Comparison of ENCODE assay signal across 15 cellular contexts in the genomic region with DNA sequence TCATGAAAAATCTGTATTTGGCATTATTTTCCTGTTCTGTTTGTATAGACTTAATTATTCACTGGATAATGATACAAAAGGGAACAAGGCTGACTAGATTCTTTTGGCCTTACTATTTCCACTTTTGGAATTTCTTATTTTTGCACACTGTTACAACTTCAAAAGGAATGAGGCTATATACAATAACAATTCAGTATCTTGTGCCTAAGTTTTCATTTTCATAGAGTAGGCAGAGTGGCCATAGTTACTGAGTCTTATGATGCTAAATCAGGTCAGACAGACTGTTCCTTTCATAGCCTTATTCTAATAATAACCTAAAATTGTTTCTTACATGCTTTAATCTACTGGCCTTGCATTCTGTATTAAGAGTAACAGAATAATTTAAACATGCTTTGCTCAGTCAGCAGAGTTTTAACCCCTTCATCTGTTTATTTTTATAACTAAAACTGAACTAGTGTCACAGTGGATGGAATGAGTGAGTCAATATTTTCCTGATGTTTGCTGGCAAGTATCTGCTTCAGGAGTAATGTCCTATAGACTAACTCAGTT. TPM values are rescaled to one million over a fixed set of nuclear protein-coding genes. Genes with fewer than 3 reads are reported as not detected.
DNase-seq lines count a peak whose midpoint lies in the region; ATAC-seq, FAIRE-seq and TF ChIP-seq lines count a peak whose summit lies in the region.
"Had no signal": no experiment of that assay in that cellular context is flagged by ENCODE, and none has a peak within 500 bp of the region (broad histone marks: within the 10 kb centered on the region; RNA-seq: fewer than 3 reads in every experiment).

No MANE protein-coding gene starts in this region.

- peaks cover 16% of the 10 kb centered on the region for H3K9me3 Mint-ChIP-seq in nephron progenitor cell
- H3K9me3 Mint-ChIP-seq: activated naive CD8-positive, alpha-beta T cell treated with anti-CD3 and anti-CD28 coated beads, Interleukin-2, amount 50 U/mL, for 24 hours had no signal

- H3K27me3 ChIP-seq in pancreas, result no peaks in the 10 kb centered on the region
- H3K27me3 ChIP-seq: gastrocnemius medialis had no signal

- H3K36me3 ChIP-seq in pancreas, result no peaks in the 10 kb centered on the region
- H3K36me3 ChIP-seq: gastrocnemius medialis had no signal

- H3K27me3 Mint-ChIP-seq in nephron progenitor cell (ENCODE audit: low read depth, poor library complexity), result peaks cover 2% of the 10 kb centered on the region
- H3K27me3 Mint-ChIP-seq: progenitor cell of endocrine pancreas had no signal

- H3K4me1 ChIP-seq in pancreas, result peaks cover 5 to 18% (median 6%) of the 10 kb centered on the region in 3 donors

- no peak overlapping the region for H3K4me3 ChIP-seq in pancreas
- H3K4me3 ChIP-seq: gastrocnemius medialis, lung had no signal

- peak; percentile 78 for ATAC-seq in SK-N-SH treated with all-trans-retinoic acid at 6 μM for 48 hours
- ATAC-seq in pancreas, result peak in 3 of 4 donors; percentile 28 to 58 (median 39)
- ATAC-seq: activated naive CD8-positive, alpha-beta T cell treated with anti-CD3 and anti-CD28 coated beads, Interleukin-2, amount 50 U/mL, for 24 hours; gastrocnemius medialis; T-helper 17 cell had no signal

- intact Hi-C loops in pancreas (cut with DNase I), result no loop called here

- H3K4me1 Mint-ChIP-seq in nephron progenitor cell, result peaks cover 15% of the 10 kb centered on the region

- H3K27ac ChIP-seq in pancreas, result no peak overlapping the region
- H3K27ac ChIP-seq: gastrocnemius medialis had no signal

- peaks cover 39% of the 10 kb centered on the region for H3K36me3 Mint-ChIP-seq in nephron progenitor cell (ENCODE audit: low read depth)

- peak; percentile 13 for FAIRE-seq in pancreas (lab: Jason Lieb, UNC)

- in situ Hi-C loops in ACHN (cut with HindIII; ENCODE audit: low pct_ligation_motif_present, low pct_unique_long_range_greater_than_20kb, low sequenced_read_pairs), result no loop called here

- TF ChIP-seq CTCF in pancreas (IDR thresholded peaks at IDR 0.05), result no peak
- TF ChIP-seq CTCF in nephron progenitor cell (IDR thresholded peaks at IDR 0.05), result no peak

- no peaks in the 10 kb centered on the region for H3K9me3 ChIP-seq in pancreas
- H3K9me3 ChIP-seq: gastrocnemius medialis had no signal

- no peak overlapping the region for H3K4me3 Mint-ChIP-seq in nephron progenitor cell
- H3K4me3 Mint-ChIP-seq: activated naive CD8-positive, alpha-beta T cell treated with anti-CD3 and anti-CD28 coated beads, Interleukin-2, amount 50 U/mL, for 24 hours; T-helper 17 cell had no signal

- peak; percentile 69 for DNase-seq in ELR (ENCODE audit: low read depth)
- DNase-seq in fibroblast of gingiva (ENCODE audit: low read depth), result peak; percentile 73
- no peak for DNase-seq in pancreas
- no peak for DNase-seq in NCI-H345 (lab: John Stamatoyannopoulos, UW)
- DNase-seq in activated naive CD4-positive, alpha-beta T cell treated with Interleukin-2 at 50 U/mL for 16 hours, result no peak
- no peak for DNase-seq in ACHN
- DNase-seq in nephron progenitor cell, result no peak
- DNase-seq: activated CD8-positive, alpha-beta memory T cell treated with anti-CD3 and anti-CD28 coated beads for 24 hours; activated naive CD8-positive, alpha-beta T cell treated with anti-CD3 and anti-CD28 coated beads, Interleukin-2, amount 50 U/mL, for 24 hours; gastrocnemius medialis; NCI-H1694 treated with DMSO at 0.1 percent for 48 hours; T-helper 17 cell had no signal

- no peak overlapping the region for H3K27ac Mint-ChIP-seq in nephron progenitor cell
- H3K27ac Mint-ChIP-seq: activated naive CD8-positive, alpha-beta T cell treated with anti-CD3 and anti-CD28 coated beads, Interleukin-2, amount 50 U/mL, for 24 hours; progenitor cell of endocrine pancreas; T-helper 17 cell had no signal

TF ChIP-seq in SK-N-SH treated with all-trans-retinoic acid at 6 μM for 48 hours, 23 proteins besides CTCF, POLR2A, EP300 and RAD21:
- no peak for TF ChIP-seq CSDC2 (CRISPR knock-in tag; IDR thresholded peaks at IDR 0.05)
- no peak for TF ChIP-seq ESRRG (CRISPR knock-in tag; IDR thresholded peaks at IDR 0.05)
- no peak for TF ChIP-seq ZNF70 (CRISPR knock-in tag; IDR thresholded peaks at IDR 0.05)
- TF ChIP-seq, protein P1, sequence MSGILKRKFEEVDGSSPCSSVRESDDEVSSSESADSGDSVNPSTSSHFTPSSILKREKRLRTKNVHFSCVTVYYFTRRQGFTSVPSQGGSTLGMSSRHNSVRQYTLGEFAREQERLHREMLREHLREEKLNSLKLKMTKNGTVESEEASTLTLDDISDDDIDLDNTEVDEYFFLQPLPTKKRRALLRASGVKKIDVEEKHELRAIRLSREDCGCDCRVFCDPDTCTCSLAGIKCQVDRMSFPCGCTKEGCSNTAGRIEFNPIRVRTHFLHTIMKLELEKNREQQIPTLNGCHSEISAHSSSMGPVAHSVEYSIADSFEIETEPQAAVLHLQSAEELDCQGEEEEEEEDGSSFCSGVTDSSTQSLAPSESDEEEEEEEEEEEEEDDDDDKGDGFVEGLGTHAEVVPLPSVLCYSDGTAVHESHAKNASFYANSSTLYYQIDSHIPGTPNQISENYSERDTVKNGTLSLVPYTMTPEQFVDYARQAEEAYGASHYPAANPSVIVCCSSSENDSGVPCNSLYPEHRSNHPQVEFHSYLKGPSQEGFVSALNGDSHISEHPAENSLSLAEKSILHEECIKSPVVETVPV (CRISPR knock-in tag; IDR thresholded peaks at IDR 0.05), result no peak
- TF ChIP-seq TCF4 (CRISPR knock-in tag; IDR thresholded peaks at IDR 0.05; ENCODE audit: borderline replicate concordance), result no peak
- TF ChIP-seq ISL1 (CRISPR knock-in tag; IDR thresholded peaks at IDR 0.05), result no peak
- no peak for TF ChIP-seq BACH2 (CRISPR knock-in tag; IDR thresholded peaks at IDR 0.05; ENCODE audit: borderline replicate concordance)
- TF ChIP-seq ARNTL (CRISPR knock-in tag; IDR thresholded peaks at IDR 0.05; ENCODE audit: borderline replicate concordance, low read depth), result no peak
- TF ChIP-seq PPARA (CRISPR knock-in tag; IDR thresholded peaks at IDR 0.05; ENCODE audit: borderline replicate concordance), result no peak
- TF ChIP-seq SNAI2 (CRISPR knock-in tag; IDR thresholded peaks at IDR 0.05), result no peak
- no peak for TF ChIP-seq ZFP3 (CRISPR knock-in tag; IDR thresholded peaks at IDR 0.05)
- no peak for TF ChIP-seq ZC3H10 (CRISPR knock-in tag; IDR thresholded peaks at IDR 0.05)
- TF ChIP-seq, protein P2, sequence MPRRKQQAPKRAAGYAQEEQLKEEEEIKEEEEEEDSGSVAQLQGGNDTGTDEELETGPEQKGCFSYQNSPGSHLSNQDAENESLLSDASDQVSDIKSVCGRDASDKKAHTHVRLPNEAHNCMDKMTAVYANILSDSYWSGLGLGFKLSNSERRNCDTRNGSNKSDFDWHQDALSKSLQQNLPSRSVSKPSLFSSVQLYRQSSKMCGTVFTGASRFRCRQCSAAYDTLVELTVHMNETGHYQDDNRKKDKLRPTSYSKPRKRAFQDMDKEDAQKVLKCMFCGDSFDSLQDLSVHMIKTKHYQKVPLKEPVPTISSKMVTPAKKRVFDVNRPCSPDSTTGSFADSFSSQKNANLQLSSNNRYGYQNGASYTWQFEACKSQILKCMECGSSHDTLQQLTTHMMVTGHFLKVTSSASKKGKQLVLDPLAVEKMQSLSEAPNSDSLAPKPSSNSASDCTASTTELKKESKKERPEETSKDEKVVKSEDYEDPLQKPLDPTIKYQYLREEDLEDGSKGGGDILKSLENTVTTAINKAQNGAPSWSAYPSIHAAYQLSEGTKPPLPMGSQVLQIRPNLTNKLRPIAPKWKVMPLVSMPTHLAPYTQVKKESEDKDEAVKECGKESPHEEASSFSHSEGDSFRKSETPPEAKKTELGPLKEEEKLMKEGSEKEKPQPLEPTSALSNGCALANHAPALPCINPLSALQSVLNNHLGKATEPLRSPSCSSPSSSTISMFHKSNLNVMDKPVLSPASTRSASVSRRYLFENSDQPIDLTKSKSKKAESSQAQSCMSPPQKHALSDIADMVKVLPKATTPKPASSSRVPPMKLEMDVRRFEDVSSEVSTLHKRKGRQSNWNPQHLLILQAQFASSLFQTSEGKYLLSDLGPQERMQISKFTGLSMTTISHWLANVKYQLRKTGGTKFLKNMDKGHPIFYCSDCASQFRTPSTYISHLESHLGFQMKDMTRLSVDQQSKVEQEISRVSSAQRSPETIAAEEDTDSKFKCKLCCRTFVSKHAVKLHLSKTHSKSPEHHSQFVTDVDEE (CRISPR knock-in tag; IDR thresholded peaks at IDR 0.05), result no peak
- TF ChIP-seq, protein P3, sequence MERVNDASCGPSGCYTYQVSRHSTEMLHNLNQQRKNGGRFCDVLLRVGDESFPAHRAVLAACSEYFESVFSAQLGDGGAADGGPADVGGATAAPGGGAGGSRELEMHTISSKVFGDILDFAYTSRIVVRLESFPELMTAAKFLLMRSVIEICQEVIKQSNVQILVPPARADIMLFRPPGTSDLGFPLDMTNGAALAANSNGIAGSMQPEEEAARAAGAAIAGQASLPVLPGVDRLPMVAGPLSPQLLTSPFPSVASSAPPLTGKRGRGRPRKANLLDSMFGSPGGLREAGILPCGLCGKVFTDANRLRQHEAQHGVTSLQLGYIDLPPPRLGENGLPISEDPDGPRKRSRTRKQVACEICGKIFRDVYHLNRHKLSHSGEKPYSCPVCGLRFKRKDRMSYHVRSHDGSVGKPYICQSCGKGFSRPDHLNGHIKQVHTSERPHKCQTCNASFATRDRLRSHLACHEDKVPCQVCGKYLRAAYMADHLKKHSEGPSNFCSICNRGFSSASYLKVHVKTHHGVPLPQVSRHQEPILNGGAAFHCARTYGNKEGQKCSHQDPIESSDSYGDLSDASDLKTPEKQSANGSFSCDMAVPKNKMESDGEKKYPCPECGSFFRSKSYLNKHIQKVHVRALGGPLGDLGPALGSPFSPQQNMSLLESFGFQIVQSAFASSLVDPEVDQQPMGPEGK (CRISPR knock-in tag; IDR thresholded peaks at IDR 0.05; ENCODE audit: borderline replicate concordance), result no peak
- TF ChIP-seq RARB (CRISPR knock-in tag; IDR thresholded peaks at IDR 0.05), result no peak
TF ChIP-seq in SK-N-SH treated with all-trans-retinoic acid at 6 μM for 48 hours: peak in this region for 0.

RNA-seq across cellular contexts. Expression of a gene that starts 10.5 kb away (rescaled TPM):
- total RNA-seq in pancreas, result 10 to 100 TPM in 2 of 6 donors, 1 to 10 TPM in 4; 5.9 to 12.7 (median 8.7) TPM
- polyA plus RNA-seq in pancreas, result 10 to 100 TPM; 10.8 to 35.9 TPM

RNA-seq across cellular contexts. Expression of a gene that starts 42.2 kb away (rescaled TPM):
- total RNA-seq in pancreas, result 1 to 10 TPM; 1.1 to 2.0 (median 1.3) TPM
- polyA plus RNA-seq in pancreas, result 1 to 10 TPM in 1 of 2 donors, under 1 TPM in 1; 0.65 to 1.4 TPM

Comparison
In these comparisons a context has a peak if more than half of its experiments do, and no peak if none do; other contexts are left out.
1. DNase-seq: peak in ELR (single experiment) and fibroblast of gingiva (single experiment); none in pancreas (0 of 6), NCI-H345 (single experiment), activated naive CD4-positive, alpha-beta T cell treated with Interleukin-2 at 50 U/mL for 16 hours (single experiment), ACHN (single experiment) and nephron progenitor cell (single experiment).